In the genomic region with DNA sequence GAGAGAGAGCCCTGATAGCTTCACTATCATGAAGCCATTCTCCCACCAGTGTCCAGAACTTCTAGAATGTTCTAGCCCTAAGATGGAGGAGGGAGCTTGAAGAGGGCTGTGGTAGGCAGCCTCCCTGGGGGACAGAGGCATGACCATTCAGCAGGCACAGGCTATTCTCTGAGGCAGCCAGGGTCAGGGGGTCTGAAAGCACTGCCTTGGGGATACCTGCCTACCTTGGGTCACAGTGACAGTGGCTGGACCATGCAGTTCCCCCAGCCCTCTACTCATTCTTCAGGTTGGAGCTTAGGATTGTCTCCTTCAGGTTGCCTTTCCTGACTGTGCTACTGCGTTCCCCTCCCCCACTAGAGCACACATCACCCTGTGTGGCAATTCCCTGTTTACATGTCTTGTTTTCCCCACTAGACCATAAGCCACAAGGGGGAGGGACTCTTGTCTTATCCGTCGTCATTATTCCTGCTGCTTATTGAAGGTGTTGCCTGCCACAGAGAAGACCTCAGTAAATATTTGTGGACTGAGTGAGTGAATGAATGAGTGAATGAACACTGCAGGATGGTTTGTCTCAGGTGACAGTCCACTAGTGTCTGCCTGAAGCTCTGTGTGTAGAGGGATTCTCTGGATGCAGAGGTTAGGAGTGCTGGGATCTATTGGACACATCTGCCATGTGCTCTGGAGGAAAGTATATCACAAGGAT, we compare ENCODE assay signal across 13 cellular contexts. TPM values are rescaled to one million over a fixed set of nuclear protein-coding genes. Genes with fewer than 3 reads are reported as not detected.
A peak's percentile ranks its signal among the peaks of the same experiment; 100 is the strongest.
DNase-seq lines count a peak whose midpoint lies in the region; ATAC-seq and TF ChIP-seq lines count a peak whose summit lies in the region.
"Had no signal": no experiment of that assay in that cellular context is flagged by ENCODE, and none has a peak within 500 bp of the region (broad histone marks: within the 10 kb centered on the region; RNA-seq: fewer than 3 reads in every experiment).

No MANE protein-coding gene starts in this region.

- ATAC-seq in T-cell (replicated peaks in 1 of 4) (no peak), HG02885 (IDR thresholded peaks at IDR 0.05; ENCODE audit: poor library complexity, unreplicated experiment) (no peak)
- ATAC-seq in stimulated activated effector memory CD8-positive, alpha-beta T cell treated with anti-CD3 and anti-CD28 coated beads, Interleukin-12 subunit alpha, Interleukin-12 subunit beta, amount 100 ng/mL, for 72 hours = no peak

- H3K4me3 Mint-ChIP-seq in activated CD4-positive, alpha-beta T cell treated with anti-CD3 and anti-CD28 coated beads, Interleukin-2, amount 10 ng/mL, durations not matched to agents 24 days and 14 days = peak overlapping the region; percentile 70
- no peak overlapping the region for H3K4me3 Mint-ChIP-seq in T-cell
- peak overlapping the region; percentile 93 for H3K4me3 Mint-ChIP-seq in stimulated activated effector memory CD8-positive, alpha-beta T cell treated with anti-CD3 and anti-CD28 coated beads, Interleukin-12 subunit alpha, Interleukin-12 subunit beta, amount 100 ng/mL, for 72 hours

- peak; percentile 59 for DNase-seq in activated CD4-positive, alpha-beta T cell treated with anti-CD3 and anti-CD28 coated beads, Interleukin-2, amount 10 ng/mL, durations not matched to agents 24 days and 14 days
- DNase-seq in activated CD4-positive, alpha-beta T cell treated with anti-CD3 and anti-CD28 coated beads for 48 hours = no peak
- DNase-seq in T-cell (no peak), epithelial cell of esophagus (ENCODE audit: low read depth) (peak; percentile 58), COR-L47 (lab: John Stamatoyannopoulos, UW) (no peak)
- DNase-seq in stimulated activated effector memory CD8-positive, alpha-beta T cell treated with anti-CD3 and anti-CD28 coated beads, Interleukin-12 subunit alpha, Interleukin-12 subunit beta, amount 100 ng/mL, for 72 hours (ENCODE audit: low spot score in 2 of 2) = no peak
- DNase-seq in stimulated activated CD4-positive, alpha-beta T cell treated with anti-CD3 and anti-CD28 coated beads, Interleukin-15, amount 100 ng/mL, for 24 hours = no peak
- DNase-seq: activated CD8-positive, alpha-beta memory T cell treated with anti-CD3 and anti-CD28 coated beads, Interleukin-2, amount 50 U/mL, for 4 hours; effector CD8-positive, alpha-beta T cell; NCI-H446; occipital lobe had no signal

- no peak overlapping the region for H3K4me3 ChIP-seq in epithelial cell of esophagus (ENCODE audit: low read length)

- CTCF ChIA-PET in T-cell (lab: Charles Lee) = interaction anchor here in 1 of 2 donors (0.6 to 4.0 kb wide), 5 partner anchors 11 to 43 kb away, joined by 3 to 92 read pairs (median 21); a partner anchor contains a TSS

- H3K9me3 Mint-ChIP-seq in activated CD4-positive, alpha-beta T cell treated with anti-CD3 and anti-CD28 coated beads, Interleukin-2, amount 10 ng/mL, durations not matched to agents 24 days and 14 days = no peaks in the 10 kb centered on the region
- no peaks in the 10 kb centered on the region for H3K9me3 Mint-ChIP-seq in T-cell
- H3K9me3 Mint-ChIP-seq in stimulated activated effector memory CD8-positive, alpha-beta T cell treated with anti-CD3 and anti-CD28 coated beads, Interleukin-12 subunit alpha, Interleukin-12 subunit beta, amount 100 ng/mL, for 72 hours = no peaks in the 10 kb centered on the region

- intact Hi-C loops in activated CD4-positive, alpha-beta T cell treated with anti-CD3 and anti-CD28 coated beads, Interleukin-2, amount 10 ng/mL, durations not matched to agents 24 days and 14 days (cut with micrococcal nuclease) = loop anchor here (2.0 kb wide), 3 partner anchors 21 to 139 kb away; no protein-coding TSS in a partner anchor

- H3K27ac Mint-ChIP-seq in activated CD4-positive, alpha-beta T cell treated with anti-CD3 and anti-CD28 coated beads, Interleukin-2, amount 10 ng/mL, durations not matched to agents 24 days and 14 days = peak overlapping the region; percentile 92
- peak overlapping the region; percentile 99 for H3K27ac Mint-ChIP-seq in T-cell
- peak overlapping the region; percentile 96 for H3K27ac Mint-ChIP-seq in stimulated activated effector memory CD8-positive, alpha-beta T cell treated with anti-CD3 and anti-CD28 coated beads, Interleukin-12 subunit alpha, Interleukin-12 subunit beta, amount 100 ng/mL, for 72 hours

- peaks cover 70% of the 10 kb centered on the region for H3K4me1 Mint-ChIP-seq in activated CD4-positive, alpha-beta T cell treated with anti-CD3 and anti-CD28 coated beads, Interleukin-2, amount 10 ng/mL, durations not matched to agents 24 days and 14 days
- H3K4me1 Mint-ChIP-seq in T-cell = peaks cover 79 to 80% (median 80%) of the 10 kb centered on the region in 3 donors
- peaks cover 76% of the 10 kb centered on the region for H3K4me1 Mint-ChIP-seq in stimulated activated effector memory CD8-positive, alpha-beta T cell treated with anti-CD3 and anti-CD28 coated beads, Interleukin-12 subunit alpha, Interleukin-12 subunit beta, amount 100 ng/mL, for 72 hours

- TF ChIP-seq CTCF in epithelial cell of esophagus (IDR thresholded peaks at IDR 0.05; ENCODE audit: insufficient read depth, low read depth, low read length, missing control alignments) = no peak

- H3K36me3 Mint-ChIP-seq in activated CD4-positive, alpha-beta T cell treated with anti-CD3 and anti-CD28 coated beads, Interleukin-2, amount 10 ng/mL, durations not matched to agents 24 days and 14 days (ENCODE audit: low read depth) = peaks cover 77% of the 10 kb centered on the region
- peaks cover 26% of the 10 kb centered on the region for H3K36me3 Mint-ChIP-seq in T-cell
- peaks cover 78% of the 10 kb centered on the region for H3K36me3 Mint-ChIP-seq in stimulated activated effector memory CD8-positive, alpha-beta T cell treated with anti-CD3 and anti-CD28 coated beads, Interleukin-12 subunit alpha, Interleukin-12 subunit beta, amount 100 ng/mL, for 72 hours

- no peaks in the 10 kb centered on the region for H3K27me3 Mint-ChIP-seq in activated CD4-positive, alpha-beta T cell treated with anti-CD3 and anti-CD28 coated beads, Interleukin-2, amount 10 ng/mL, durations not matched to agents 24 days and 14 days
- no peaks in the 10 kb centered on the region for H3K27me3 Mint-ChIP-seq in T-cell

- POLR2A ChIA-PET in T-cell (lab: Charles Lee) = interaction anchor here (0.6 to 2.4 kb wide), 4 partner anchors 21 to 50 kb away, joined by 4 to 14 read pairs (median 10); no protein-coding TSS in a partner anchor

RNA-seq across cellular contexts. Expression of a gene that starts 5.2 kb away (rescaled TPM):
- 75.9 and 77.3 TPM in 2 replicates for total RNA-seq in activated CD4-positive, alpha-beta T cell treated with anti-CD3 and anti-CD28 coated beads, Interleukin-2, amount 10 ng/mL, durations not matched to agents 24 days and 14 days
- 10 to 100 TPM; 41.1 to 59.9 (median 50.6) TPM for total RNA-seq in T-cell

RNA-seq across cellular contexts. Expression of a gene that starts 31.3 kb away (rescaled TPM):
- 0.24 and 0.47 TPM in 2 replicates for total RNA-seq in activated CD4-positive, alpha-beta T cell treated with anti-CD3 and anti-CD28 coated beads, Interleukin-2, amount 10 ng/mL, durations not matched to agents 24 days and 14 days
- total RNA-seq in T-cell = 1 to 10 TPM in 4 of 5 donors, under 1 TPM in 1; 0.28 to 1.7 (median 1.6) TPM
- total RNA-seq: occipital lobe, SK-MEL-5 had no signal

RNA-seq across cellular contexts. Expression of a gene that starts 43.9 kb away (rescaled TPM):
- total RNA-seq in activated CD4-positive, alpha-beta T cell treated with anti-CD3 and anti-CD28 coated beads, Interleukin-2, amount 10 ng/mL, durations not matched to agents 24 days and 14 days = 15.2 and 16.0 TPM in 2 replicates
- 10 to 100 TPM; 10.3 to 24.0 (median 20.3) TPM for total RNA-seq in T-cell

RNA-seq across cellular contexts. Expression of a gene that starts 58.4 kb away (rescaled TPM):
- 41.8 and 47.1 TPM in 2 replicates for total RNA-seq in activated CD4-positive, alpha-beta T cell treated with anti-CD3 and anti-CD28 coated beads, Interleukin-2, amount 10 ng/mL, durations not matched to agents 24 days and 14 days
- total RNA-seq in T-cell = 10 to 100 TPM; 30.8 to 35.7 (median 32.7) TPM

Comparison
In these comparisons a context has a peak if more than half of its experiments do, and no peak if none do; other contexts are left out.
1. DNase-seq: peak in activated CD4-positive, alpha-beta T cell treated with anti-CD3 and anti-CD28 coated beads, Interleukin-2, amount 10 ng/mL, durations not matched to agents 24 days and 14 days (single experiment) and epithelial cell of esophagus (single experiment); none in activated CD4-positive, alpha-beta T cell treated with anti-CD3 and anti-CD28 coated beads for 48 hours (single experiment), T-cell (0 of 34), stimulated activated effector memory CD8-positive, alpha-beta T cell treated with anti-CD3 and anti-CD28 coated beads, Interleukin-12 subunit alpha, Interleukin-12 subunit beta, amount 100 ng/mL, for 72 hours (0 of 2), COR-L47 (single experiment) and stimulated activated CD4-positive, alpha-beta T cell treated with anti-CD3 and anti-CD28 coated beads, Interleukin-15, amount 100 ng/mL, for 24 hours (single experiment).
2. H3K4me3 Mint-ChIP-seq: peak in activated CD4-positive, alpha-beta T cell treated with anti-CD3 and anti-CD28 coated beads, Interleukin-2, amount 10 ng/mL, durations not matched to agents 24 days and 14 days (single experiment) and stimulated activated effector memory CD8-positive, alpha-beta T cell treated with anti-CD3 and anti-CD28 coated beads, Interleukin-12 subunit alpha, Interleukin-12 subunit beta, amount 100 ng/mL, for 72 hours (single experiment); none in T-cell (0 of 3).
3. Peak in every context shown above with its lines, with median percentiles within 50 percentile points of each other: H3K27ac Mint-ChIP-seq.